In genomic region chr19:49850221-49850486, GRCh38 we compare ENCODE assay signal across 1 cellular context.
TF ChIP-seq lines count a peak whose summit lies in the region.

No MANE protein-coding gene starts in this region.

TF ChIP-seq in H1, 55 proteins besides CTCF, POLR2A, EP300 and RAD21:
- TF ChIP-seq POLR2AphosphoS5 (IDR thresholded peaks at IDR 0.05; ENCODE audit: low read depth, low read length), result no peak
- no peak for TF ChIP-seq ATF2 (IDR thresholded peaks at IDR 0.05; ENCODE audit: low read length)
- TF ChIP-seq KDM1A (IDR thresholded peaks at IDR 0.05; ENCODE audit: borderline replicate concordance, low read length), result no peak
- TF ChIP-seq CBX5 (IDR thresholded peaks at IDR 0.05; ENCODE audit: low read depth, low read length), result no peak
- no peak for TF ChIP-seq HDAC2 (IDR thresholded peaks at IDR 0.05; ENCODE audit: borderline replicate concordance in 1 of 2, low read depth in 2 of 2, low read length in 2 of 2)
- TF ChIP-seq CTBP2 (IDR thresholded peaks at IDR 0.05; ENCODE audit: borderline replicate concordance, insufficient read depth, insufficient read length, low read length), result no peak
- no peak for TF ChIP-seq SUZ12 (IDR thresholded peaks at IDR 0.05; ENCODE audit: low read length)
- no peak for TF ChIP-seq ATF3 (IDR thresholded peaks at IDR 0.05; ENCODE audit: insufficient read depth, low read depth, low read length)
- TF ChIP-seq JUND (IDR thresholded peaks at IDR 0.05; ENCODE audit: low read length), result no peak
- no peak for TF ChIP-seq PHF8 (conservative IDR thresholded peaks at IDR 0.05; ENCODE audit: low read depth, low read length)
- TF ChIP-seq CEBPB (IDR thresholded peaks at IDR 0.05; ENCODE audit: low read depth, low read length), result no peak
- no peak for TF ChIP-seq JUN (IDR thresholded peaks at IDR 0.05; ENCODE audit: low read depth, low read length)
- no peak for TF ChIP-seq CHD2 (IDR thresholded peaks at IDR 0.05; ENCODE audit: low read length)
- TF ChIP-seq ZNF274 (IDR thresholded peaks at IDR 0.05; ENCODE audit: borderline replicate concordance, extremely low read depth, low read length), result no peak
- TF ChIP-seq KDM5A (IDR thresholded peaks at IDR 0.05; ENCODE audit: low read length), result no peak
- no peak for TF ChIP-seq GTF2F1 (IDR thresholded peaks at IDR 0.05; ENCODE audit: borderline replicate concordance, low read depth, low read length)
- TF ChIP-seq HDAC6 (IDR thresholded peaks at IDR 0.05; ENCODE audit: low read depth, low read length), result no peak
- TF ChIP-seq TBP (IDR thresholded peaks at IDR 0.05; ENCODE audit: low read depth, low read length), result no peak
- TF ChIP-seq CREB1 (IDR thresholded peaks at IDR 0.05), result no peak
- no peak for TF ChIP-seq E2F6 (IDR thresholded peaks at IDR 0.05)
